Comparison of ENCODE assay signal across 29 cellular contexts in the genomic region with DNA sequence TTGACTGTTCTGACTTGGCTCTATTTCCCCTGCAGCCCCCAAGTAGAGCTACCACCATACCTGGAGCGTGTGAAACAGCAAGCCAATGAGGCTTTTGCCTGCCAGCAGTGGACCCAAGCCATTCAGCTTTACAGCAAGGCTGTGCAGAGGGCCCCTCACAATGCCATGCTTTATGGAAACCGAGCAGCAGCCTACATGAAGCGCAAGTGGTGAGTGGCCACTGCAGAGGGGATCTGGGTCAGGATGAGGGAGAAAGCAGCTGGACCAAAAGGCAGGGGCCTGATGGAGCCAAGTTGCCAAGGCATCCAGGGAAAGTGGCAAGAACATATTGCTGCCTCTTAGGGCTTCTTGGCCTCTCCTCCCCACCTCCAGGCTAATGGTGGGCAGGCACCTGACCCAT. TPM values are rescaled to one million over a fixed set of nuclear protein-coding genes. Genes with fewer than 3 reads are reported as not detected.
DNase-seq lines count a peak whose midpoint lies in the region; ATAC-seq, FAIRE-seq and TF ChIP-seq lines count a peak whose summit lies in the region.
"Had no signal": no experiment of that assay in that cellular context is flagged by ENCODE, and none has a peak within 500 bp of the region (broad histone marks: within the 10 kb centered on the region; RNA-seq: fewer than 3 reads in every experiment).

No MANE protein-coding gene starts in this region.

- H3K27ac ChIP-seq in astrocyte (ENCODE audit: low read depth, low read length) (no peak overlapping the region), esophagus (ENCODE audit: low read depth in 2 of 2, low read length in 1 of 2) (peak overlapping the region; percentile 3 to 13), muscle layer of duodenum (ENCODE audit: low read length) (peak overlapping the region; percentile 16), stomach (peak overlapping the region in 4 of 5 donors; percentile 85 to 90 (median 88))
- no peak overlapping the region for H3K27ac ChIP-seq in CD8-positive, alpha-beta T cell (ENCODE audit: low read depth, low read length)
- H3K27ac ChIP-seq: HL-60, tibial artery had no signal

- H3K27me3 ChIP-seq in astrocyte (ENCODE audit: insufficient read depth, low read length), result no peaks in the 10 kb centered on the region
- no peaks in the 10 kb centered on the region for H3K27me3 ChIP-seq in esophagus (ENCODE audit: control insufficient read depth in 1 of 2, insufficient read depth in 2 of 2, low read length in 2 of 2)
- no peaks in the 10 kb centered on the region for H3K27me3 ChIP-seq in muscle layer of duodenum (ENCODE audit: low read depth, low read length)
- no peaks in the 10 kb centered on the region for H3K27me3 ChIP-seq in stomach
- H3K27me3 ChIP-seq in CD8-positive, alpha-beta T cell (ENCODE audit: insufficient read depth, low read length), result no peaks in the 10 kb centered on the region
- H3K27me3 ChIP-seq: gastrocnemius medialis, tibial artery had no signal

- no peak overlapping the region for H3K4me3 ChIP-seq in astrocyte (ENCODE audit: insufficient read depth, low read depth, low read length)
- no peak overlapping the region for H3K4me3 ChIP-seq in esophagus (ENCODE audit: low read depth in 1 of 2, low read length in 2 of 2)
- H3K4me3 ChIP-seq in muscle layer of duodenum (ENCODE audit: low read depth in 1 of 2, low read length in 2 of 2), result no peak overlapping the region
- no peak overlapping the region for H3K4me3 ChIP-seq in stomach
- no peak overlapping the region for H3K4me3 ChIP-seq in CD8-positive, alpha-beta T cell (ENCODE audit: low read depth, low read length)
- H3K4me3 ChIP-seq: gastrocnemius medialis, mucosa of descending colon, prostate gland, tibial artery had no signal

- no peak for TF ChIP-seq EP300 in stomach (IDR thresholded peaks at IDR 0.05)

- H3K9me3 Mint-ChIP-seq in astrocyte (ENCODE audit: unreplicated experiment), result no peaks in the 10 kb centered on the region
- H3K9me3 Mint-ChIP-seq in CD8-positive, alpha-beta T cell, result no peaks in the 10 kb centered on the region
- H3K9me3 Mint-ChIP-seq: activated CD4-positive, alpha-beta memory T cell treated with anti-CD3 and anti-CD28 coated beads, Interleukin-2, amount 10 ng/mL, durations not matched to agents 7 days and 5 days; activated naive CD4-positive, alpha-beta T cell treated with anti-CD3 and anti-CD28 coated beads, Interleukin-2, amount 50 U/mL, for 72 hours; CD14-positive monocyte; neural crest cell; stimulated activated naive CD8-positive, alpha-beta T cell treated with anti-CD3 and anti-CD28 coated beads, Interleukin-15, amount 100 ng/mL, for 72 hours; T-helper 1 cell treated with Interleukin-12 subunit alpha and Interleukin-12 subunit beta and Interleukin-4 antibody, amounts not matched to agents 30 μg/mL and 1 μg/mL, for 36 hours had no signal

- ATAC-seq in CD8-positive, alpha-beta T cell, result no peak
- no peak for ATAC-seq in HG02763 (IDR thresholded peaks at IDR 0.05; ENCODE audit: unreplicated experiment)
- ATAC-seq: activated naive CD4-positive, alpha-beta T cell treated with anti-CD3 and anti-CD28 coated beads, Interleukin-2, amount 50 U/mL, for 72 hours; gastrocnemius medialis; left ventricle myocardium superior; mucosa of descending colon; stimulated activated naive CD8-positive, alpha-beta T cell treated with anti-CD3 and anti-CD28 coated beads, Interleukin-15, amount 100 ng/mL, for 72 hours had no signal

- no peak for TF ChIP-seq POLR2A in stomach (IDR thresholded peaks at IDR 0.05)

- intact Hi-C loops in stomach (cut with DNase I; ENCODE audit: low total_unique reads), result no loop called here
- intact Hi-C loops in CD8-positive, alpha-beta T cell (cut with DNase I, micrococcal nuclease), result no loop called here

- H3K27ac Mint-ChIP-seq in astrocyte (ENCODE audit: unreplicated experiment), result peak overlapping the region; percentile 88
- no peak overlapping the region for H3K27ac Mint-ChIP-seq in CD8-positive, alpha-beta T cell
- H3K27ac Mint-ChIP-seq: activated CD4-positive, alpha-beta memory T cell treated with anti-CD3 and anti-CD28 coated beads, Interleukin-2, amount 10 ng/mL, durations not matched to agents 7 days and 5 days; CD14-positive monocyte; T-helper 1 cell treated with Interleukin-12 subunit alpha and Interleukin-12 subunit beta and Interleukin-4 antibody, amounts not matched to agents 30 μg/mL and 1 μg/mL, for 36 hours had no signal

- no peak for TF ChIP-seq CTCF in astrocyte (IDR thresholded peaks at IDR 0.05; ENCODE audit: insufficient read depth, low read depth, low read length)
- TF ChIP-seq CTCF in stomach (IDR thresholded peaks at IDR 0.05), result no peak
- TF ChIP-seq CTCF in CD8-positive, alpha-beta T cell (IDR thresholded peaks at IDR 0.05), result no peak

- H3K4me1 ChIP-seq in astrocyte (ENCODE audit: insufficient read depth, low read length) (peaks cover 34% of the 10 kb centered on the region), esophagus (ENCODE audit: control insufficient read depth in 2 of 2, insufficient read depth in 2 of 2, low read length in 1 of 2) (peaks cover 0 to 18% of the 10 kb centered on the region in 2 donors), muscle layer of duodenum (ENCODE audit: control insufficient read depth in 1 of 2, insufficient read depth in 2 of 2, low read length in 2 of 2) (peaks cover 14 to 40% of the 10 kb centered on the region in 2 donors), stomach (peaks cover 15 to 51% (median 31%) of the 10 kb centered on the region in 4 donors)
- H3K4me1 ChIP-seq in CD8-positive, alpha-beta T cell (ENCODE audit: insufficient read depth, low read length), result no peaks in the 10 kb centered on the region

- H3K36me3 ChIP-seq in astrocyte (ENCODE audit: insufficient read depth, low read length) (no peaks in the 10 kb centered on the region), esophagus (ENCODE audit: control insufficient read depth in 2 of 2, insufficient read depth in 2 of 2, low read length in 1 of 2) (peaks cover 10 to 27% of the 10 kb centered on the region in 2 donors), muscle layer of duodenum (ENCODE audit: control insufficient read depth in 1 of 2, insufficient read depth in 2 of 2, low read length in 2 of 2) (peaks cover 39 to 59% of the 10 kb centered on the region in 2 donors), stomach (peaks cover 60 to 96% (median 93%) of the 10 kb centered on the region in 4 donors)
- H3K36me3 ChIP-seq in CD8-positive, alpha-beta T cell (ENCODE audit: insufficient read depth, low read length), result peaks cover 32% of the 10 kb centered on the region

- no peaks in the 10 kb centered on the region for H3K79me2 ChIP-seq in astrocyte (ENCODE audit: insufficient read depth, low read length)

- H3K9me3 ChIP-seq in astrocyte (ENCODE audit: insufficient read depth, low read depth, low read length), result no peaks in the 10 kb centered on the region
- peaks cover 0 to 2% of the 10 kb centered on the region in 2 donors for H3K9me3 ChIP-seq in esophagus (ENCODE audit: control insufficient read depth in 2 of 2, insufficient read depth in 1 of 2, low read depth in 1 of 2, low read length in 1 of 2)
- H3K9me3 ChIP-seq in muscle layer of duodenum (ENCODE audit: control insufficient read depth in 1 of 2, low read length in 2 of 2), result no peaks in the 10 kb centered on the region
- H3K9me3 ChIP-seq in stomach, result no peaks in the 10 kb centered on the region
- no peaks in the 10 kb centered on the region for H3K9me3 ChIP-seq in CD8-positive, alpha-beta T cell (ENCODE audit: low read length)
- H3K9me3 ChIP-seq: gastrocnemius medialis, mucosa of descending colon, prostate gland, tibial artery had no signal

- DNase-seq in astrocyte (ENCODE audit: low read depth) (no peak), stomach (no peak), NCI-H748 treated with DMSO at 0.1 percent for 48 hours (lab: John Stamatoyannopoulos, UW) (no peak)
- DNase-seq in CD8-positive, alpha-beta T cell, result no peak
- DNase-seq: activated CD4-positive, alpha-beta memory T cell treated with anti-CD3 and anti-CD28 coated beads, Interleukin-2, amount 10 ng/mL, durations not matched to agents 7 days and 5 days; activated CD4-positive, alpha-beta T cell treated with anti-CD3 and anti-CD28 coated beads for 1 hour; activated CD8-positive, alpha-beta memory T cell treated with anti-CD3 and anti-CD28 coated beads, Interleukin-2, amount 50 U/mL, for 48 hours; cortex of kidney; gastrocnemius medialis; left ventricle myocardium superior; mucosa of descending colon; NCI-H1417 treated with DMSO at 0.1 percent for 48 hours; NCI-H2081; NCI-H2227 treated with DMSO at 0.1 percent for 48 hours; NCI-H69; stimulated activated naive CD8-positive, alpha-beta T cell treated with anti-CD3 and anti-CD28 coated beads, Interleukin-15, amount 100 ng/mL, for 72 hours had no signal

- H4K20me1 ChIP-seq in astrocyte (ENCODE audit: insufficient read depth, low read length), result no peaks in the 10 kb centered on the region

- POLR2A ChIA-PET in CD8-positive, alpha-beta T cell (lab: Charles Lee), result interaction anchor here (1.4 to 2.2 kb wide), 2 partner anchors 44 to 86 kb away, joined by 3 to 6 read pairs; a partner anchor contains a TSS

- no peak overlapping the region for H2AFZ ChIP-seq in astrocyte (ENCODE audit: low read depth, low read length)

- no peak overlapping the region for H3K4me2 ChIP-seq in astrocyte (ENCODE audit: low read length)

- H3K4me1 Mint-ChIP-seq in astrocyte (ENCODE audit: low read depth, unreplicated experiment), result peaks cover 42% of the 10 kb centered on the region
- peaks cover 6% of the 10 kb centered on the region for H3K4me1 Mint-ChIP-seq in CD8-positive, alpha-beta T cell (ENCODE audit: low read depth)

- peaks cover 5% of the 10 kb centered on the region for H3K36me3 Mint-ChIP-seq in astrocyte (ENCODE audit: low read depth, unreplicated experiment)
- peaks cover 86% of the 10 kb centered on the region for H3K36me3 Mint-ChIP-seq in CD8-positive, alpha-beta T cell
- H3K36me3 Mint-ChIP-seq: activated naive CD4-positive, alpha-beta T cell treated with anti-CD3 and anti-CD28 coated beads, Interleukin-2, amount 50 U/mL, for 72 hours had no signal

- CTCF ChIA-PET in CD8-positive, alpha-beta T cell (lab: Charles Lee), result interaction anchor here (0.7 to 14.8 kb wide), 31 partner anchors 9 to 374 kb away, joined by 3 to 406 read pairs (median 4); a partner anchor contains a TSS

- H3K9ac ChIP-seq in astrocyte (ENCODE audit: low read length), result no peak overlapping the region

- no peak for FAIRE-seq in astrocyte (lab: Jason Lieb, UNC)
- FAIRE-seq: GM12891, RCC 7860 had no signal

- 95 to 96% methylated on average over 3 of the region's 3 CpGs for WGBS in esophagus, 2 donors
- 94 to 100% (median 96%) methylated on average over 3 of the region's 3 CpGs for WGBS in stomach, 5 donors

- peaks cover 2% of the 10 kb centered on the region for H3K27me3 Mint-ChIP-seq in astrocyte (ENCODE audit: low read depth, unreplicated experiment)
- no peaks in the 10 kb centered on the region for H3K27me3 Mint-ChIP-seq in CD8-positive, alpha-beta T cell (ENCODE audit: low read depth)
- H3K27me3 Mint-ChIP-seq: activated CD4-positive, alpha-beta memory T cell treated with anti-CD3 and anti-CD28 coated beads, Interleukin-2, amount 10 ng/mL, durations not matched to agents 7 days and 5 days; stimulated activated naive CD8-positive, alpha-beta T cell treated with anti-CD3 and anti-CD28 coated beads, Interleukin-15, amount 100 ng/mL, for 72 hours had no signal

- no peak overlapping the region for H3K4me3 Mint-ChIP-seq in astrocyte (ENCODE audit: unreplicated experiment)
- no peak overlapping the region for H3K4me3 Mint-ChIP-seq in CD8-positive, alpha-beta T cell
- H3K4me3 Mint-ChIP-seq: activated CD4-positive, alpha-beta memory T cell treated with anti-CD3 and anti-CD28 coated beads, Interleukin-2, amount 10 ng/mL, durations not matched to agents 7 days and 5 days; CD14-positive monocyte; neural crest cell; stimulated activated naive CD8-positive, alpha-beta T cell treated with anti-CD3 and anti-CD28 coated beads, Interleukin-15, amount 100 ng/mL, for 72 hours; T-helper 1 cell treated with Interleukin-12 subunit alpha and Interleukin-12 subunit beta and Interleukin-4 antibody, amounts not matched to agents 30 μg/mL and 1 μg/mL, for 36 hours had no signal

RNA-seq across cellular contexts. Expression of a gene that starts 24.1 kb away (rescaled TPM):
- 43.8 and 46.0 TPM in 2 replicates for total RNA-seq in astrocyte
- polyA plus RNA-seq in esophagus, result 10 to 100 TPM; 31.5 to 46.6 TPM
- 10 to 100 TPM in 3 of 5 donors, 1 to 10 TPM in 2; 1.8 to 18.8 (median 16.5) TPM for total RNA-seq in stomach
- 10 to 100 TPM; 28.5 to 39.9 (median 38.6) TPM for polyA plus RNA-seq in stomach
- total RNA-seq in CD8-positive, alpha-beta T cell, result 10 to 100 TPM; 24.1 to 25.2 TPM

RNA-seq across cellular contexts. Expression of a gene that starts 43.9 kb away (rescaled TPM):
- total RNA-seq in astrocyte (10.7 and 12.2 TPM in 2 replicates), stomach (10 to 100 TPM; 15.6 to 65.1 (median 23.2) TPM)
- polyA plus RNA-seq in esophagus (100 to 1,000 TPM; 136 to 302 TPM), stomach (100 to 1,000 TPM in 2 of 3 donors, 10 to 100 TPM in 1; 78.5 to 222 (median 137) TPM)
- total RNA-seq in CD8-positive, alpha-beta T cell, result 100 to 1,000 TPM; 103 to 113 TPM
- total RNA-seq: SK-MEL-5 had no signal

Comparison
In these comparisons a context has a peak if more than half of its experiments do, and no peak if none do; other contexts are left out.
1. H3K27ac ChIP-seq: peak in esophagus (2 of 2), muscle layer of duodenum (single experiment) and stomach (4 of 5); none in astrocyte (single experiment) and CD8-positive, alpha-beta T cell (single experiment).